Comparison of ENCODE assay signal across 17 cellular contexts in the genomic region with DNA sequence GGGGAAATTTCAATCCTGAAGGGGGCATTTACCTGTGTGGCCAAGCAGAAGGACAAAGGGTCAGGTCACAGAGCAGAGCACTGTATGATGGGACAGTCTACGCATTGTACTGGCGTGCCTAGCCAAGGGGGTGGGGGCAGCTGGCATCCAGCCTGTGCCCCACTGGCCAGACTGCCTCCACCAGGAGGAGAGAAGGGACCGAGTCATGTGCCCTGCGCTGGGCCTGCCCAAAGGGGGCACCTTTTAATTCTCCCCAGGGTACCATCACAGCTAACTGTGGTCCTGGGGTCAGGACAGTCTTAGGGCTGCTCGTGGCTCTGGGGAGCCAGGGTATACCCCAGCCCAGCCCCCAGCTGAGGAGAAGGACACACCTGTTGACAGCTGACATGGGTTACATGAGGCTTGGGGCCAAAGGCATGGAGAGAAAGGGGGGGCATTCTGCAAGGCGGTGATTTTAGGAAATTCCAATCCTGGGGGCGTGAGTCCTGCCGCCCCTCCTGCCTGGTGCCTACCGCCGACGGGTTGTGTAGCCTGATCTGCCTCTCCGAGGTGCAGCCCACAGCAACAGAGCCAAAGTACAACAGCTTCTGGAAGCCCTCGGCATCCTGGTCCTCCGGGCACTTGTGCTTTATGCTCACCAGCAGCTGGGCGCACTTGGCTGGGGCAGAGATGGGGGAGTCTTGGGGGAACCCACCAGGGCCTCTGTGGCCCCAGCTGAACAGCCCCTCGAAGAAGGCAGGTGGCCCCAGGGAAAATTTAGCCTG. TPM values are rescaled to one million over a fixed set of nuclear protein-coding genes. Genes with fewer than 3 reads are reported as not detected.
DNase-seq lines count a peak whose midpoint lies in the region; ATAC-seq and TF ChIP-seq lines count a peak whose summit lies in the region.
"Had no signal": no experiment of that assay in that cellular context is flagged by ENCODE, and none has a peak within 500 bp of the region (broad histone marks: within the 10 kb centered on the region; RNA-seq: fewer than 3 reads in every experiment).

No MANE protein-coding gene starts in this region.

- peak; percentile 7; the same call in 2 of the 3 replicates for ATAC-seq in GM23338
- ATAC-seq in WTC11 = no peak
- ATAC-seq in mucosa of descending colon = peak; percentile 5
- peak; percentile 23 for ATAC-seq in sciatic nerve
- ATAC-seq in HG03025 (IDR thresholded peaks at IDR 0.05; ENCODE audit: low FRiP score, unreplicated experiment) = no peak

- H3K27me3 Mint-ChIP-seq in GM23338 (ENCODE audit: insufficient read depth, low read depth, poor library complexity) (peaks cover 14% of the 10 kb centered on the region), WTC11 (ENCODE audit: low read depth) (peaks cover under 1% of the 10 kb centered on the region; the same call in 1 of the 2 replicates)

- no peaks in the 10 kb centered on the region for H3K36me3 ChIP-seq in GM23338 (ENCODE audit: insufficient read depth)
- H3K36me3 ChIP-seq in mucosa of descending colon (ENCODE audit: low read depth) = no peaks in the 10 kb centered on the region
- H3K36me3 ChIP-seq: BE2C had no signal

- H3K4me1 ChIP-seq in GM23338 (ENCODE audit: insufficient read depth) = no peaks in the 10 kb centered on the region
- no peaks in the 10 kb centered on the region for H3K4me1 ChIP-seq in mucosa of descending colon (ENCODE audit: low read depth)
- H3K4me1 ChIP-seq: BE2C had no signal

- no peaks in the 10 kb centered on the region for H3K79me2 ChIP-seq in GM23338 (replicated peaks; ENCODE audit: insufficient read depth)

- no peaks in the 10 kb centered on the region for H4K20me1 ChIP-seq in GM23338 (replicated peaks; ENCODE audit: insufficient read depth)

- H3K27me3 ChIP-seq in GM23338 (ENCODE audit: insufficient read depth) = no peaks in the 10 kb centered on the region
- H3K27me3 ChIP-seq: BE2C had no signal

- intact Hi-C loops in mucosa of descending colon (cut with DNase I, micrococcal nuclease) (loop anchor here in 1 of 2 donors (10.0 kb wide), 1 partner anchor 124 kb away; no protein-coding TSS in a partner anchor), sciatic nerve (cut with DNase I) (loop anchor here (10.0 kb wide), 1 partner anchor 114 kb away; no protein-coding TSS in a partner anchor)

- DNase-seq in GM23338 (ENCODE audit: low spot score) (no peak), WTC11 (ENCODE audit: low spot score) (no peak), mucosa of descending colon (no peak), sciatic nerve (ENCODE audit: low spot score) (no peak), NOMO-1 treated with DMSO at 0.1 percent for 48 hours (lab: John Stamatoyannopoulos, UW; ENCODE audit: unreplicated experiment) (no peak), 8988T (no peak)
- DNase-seq: SIG-M5 had no signal

- H3K27ac Mint-ChIP-seq in GM23338 (no peak overlapping the region), WTC11 (0 out of 2 replicates have a peak overlapping the region, but pooled peaks have one; percentile 26)
- H3K27ac Mint-ChIP-seq: HFFc6, IgD-negative memory B cell had no signal

- H3F3A ChIP-seq in GM23338 (replicated peaks; ENCODE audit: low read depth) = no peaks in the 10 kb centered on the region

- H3K4me1 Mint-ChIP-seq in GM23338 (peaks cover 3% of the 10 kb centered on the region; the same call in 2 of the 3 replicates), WTC11 (peaks cover 3% of the 10 kb centered on the region)
- H3K4me1 Mint-ChIP-seq: IgD-negative memory B cell had no signal

- H3K4me3 ChIP-seq in GM23338 = no peak overlapping the region
- no peak overlapping the region for H3K4me3 ChIP-seq in mucosa of descending colon
- H3K4me3 ChIP-seq: SK-N-MC had no signal

- no peak overlapping the region for H2AFZ ChIP-seq in GM23338

- H3K9me3 Mint-ChIP-seq in GM23338 = no peaks in the 10 kb centered on the region; the same call in 2 of the 3 replicates
- H3K9me3 Mint-ChIP-seq in WTC11 = no peaks in the 10 kb centered on the region
- H3K9me3 Mint-ChIP-seq: H9, HFFc6, IgD-negative memory B cell had no signal

- no peak for TF ChIP-seq CTCF in GM23338 (conservative IDR thresholded peaks at IDR 0.05; ENCODE audit: low read depth in 2 of 2)
- TF ChIP-seq CTCF in WTC11 (IDR thresholded peaks at IDR 0.05) = no peak
- no peak for TF ChIP-seq CTCF in mucosa of descending colon (IDR thresholded peaks at IDR 0.05)

- CTCF ChIA-PET in WTC11 (lab: Charles Lee) = interaction anchor here (0.5 to 8.4 kb wide), 107 partner anchors 10 to 530 kb away, joined by 3 to 91 read pairs (median 5); a partner anchor contains a TSS

- H3K9me3 ChIP-seq in mucosa of descending colon = no peaks in the 10 kb centered on the region
- H3K9me3 ChIP-seq: BE2C had no signal

- no peaks in the 10 kb centered on the region for H3K9me2 ChIP-seq in GM23338 (ENCODE audit: insufficient read depth)

- no peak overlapping the region for H3K4me2 ChIP-seq in GM23338
- H3K4me2 ChIP-seq: KMS-11 had no signal

- no peak overlapping the region for H3K4me3 Mint-ChIP-seq in GM23338
- H3K4me3 Mint-ChIP-seq in WTC11 = no peak overlapping the region
- H3K4me3 Mint-ChIP-seq: H9, HFFc6, IgD-negative memory B cell had no signal

- H3K36me3 Mint-ChIP-seq in GM23338 (ENCODE audit: low read depth) (no peaks in the 10 kb centered on the region), WTC11 (no peaks in the 10 kb centered on the region)
- H3K36me3 Mint-ChIP-seq: IgD-negative memory B cell had no signal

- POLR2A ChIA-PET in WTC11 (lab: Charles Lee) = no interaction called here

- H3K27ac ChIP-seq in GM23338 (ENCODE audit: low read depth) = no peak overlapping the region
- H3K27ac ChIP-seq: KMS-11, SK-N-MC had no signal

TF ChIP-seq in GM23338, 12 proteins besides CTCF, POLR2A, EP300 and RAD21 (continues in another document):
- TF ChIP-seq EZH2 (IDR thresholded peaks at IDR 0.05; ENCODE audit: low read depth, unreplicated experiment) = no peak
- TF ChIP-seq POLR2AphosphoS5 (IDR thresholded peaks at IDR 0.05; ENCODE audit: low read depth) = no peak
- TF ChIP-seq NANOG (IDR thresholded peaks at IDR 0.05; ENCODE audit: borderline replicate concordance) = no peak
- no peak for TF ChIP-seq ZNF331 (CRISPR knock-in tag; IDR thresholded peaks at IDR 0.05; ENCODE audit: low read depth)
- TF ChIP-seq JUNB (IDR thresholded peaks at IDR 0.05; ENCODE audit: unreplicated experiment) = no peak
- TF ChIP-seq EZH2phosphoT487 (IDR thresholded peaks at IDR 0.05; ENCODE audit: unreplicated experiment) = no peak
- no peak for TF ChIP-seq CREB1 (CRISPR knock-in tag; IDR thresholded peaks at IDR 0.05; ENCODE audit: low read depth)
- no peak for TF ChIP-seq ZNF114 (CRISPR knock-in tag; IDR thresholded peaks at IDR 0.05)

TF ChIP-seq in WTC11, 78 proteins besides CTCF, POLR2A, EP300 and RAD21 (continues in another document):
- no peak for TF ChIP-seq JAZF1 (CRISPR knock-in tag; IDR thresholded peaks at IDR 0.05)
- TF ChIP-seq, protein P1, sequence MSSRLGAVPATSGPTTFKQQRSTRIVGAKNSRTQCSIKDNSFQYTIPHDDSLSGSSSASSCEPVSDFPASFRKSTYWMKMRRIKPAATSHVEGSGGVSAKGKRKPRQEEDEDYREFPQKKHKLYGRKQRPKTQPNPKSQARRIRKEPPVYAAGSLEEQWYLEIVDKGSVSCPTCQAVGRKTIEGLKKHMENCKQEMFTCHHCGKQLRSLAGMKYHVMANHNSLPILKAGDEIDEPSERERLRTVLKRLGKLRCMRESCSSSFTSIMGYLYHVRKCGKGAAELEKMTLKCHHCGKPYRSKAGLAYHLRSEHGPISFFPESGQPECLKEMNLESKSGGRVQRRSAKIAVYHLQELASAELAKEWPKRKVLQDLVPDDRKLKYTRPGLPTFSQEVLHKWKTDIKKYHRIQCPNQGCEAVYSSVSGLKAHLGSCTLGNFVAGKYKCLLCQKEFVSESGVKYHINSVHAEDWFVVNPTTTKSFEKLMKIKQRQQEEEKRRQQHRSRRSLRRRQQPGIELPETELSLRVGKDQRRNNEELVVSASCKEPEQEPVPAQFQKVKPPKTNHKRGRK (CRISPR knock-in tag; IDR thresholded peaks at IDR 0.05; ENCODE audit: borderline replicate concordance) = no peak
- TF ChIP-seq, protein P2, sequence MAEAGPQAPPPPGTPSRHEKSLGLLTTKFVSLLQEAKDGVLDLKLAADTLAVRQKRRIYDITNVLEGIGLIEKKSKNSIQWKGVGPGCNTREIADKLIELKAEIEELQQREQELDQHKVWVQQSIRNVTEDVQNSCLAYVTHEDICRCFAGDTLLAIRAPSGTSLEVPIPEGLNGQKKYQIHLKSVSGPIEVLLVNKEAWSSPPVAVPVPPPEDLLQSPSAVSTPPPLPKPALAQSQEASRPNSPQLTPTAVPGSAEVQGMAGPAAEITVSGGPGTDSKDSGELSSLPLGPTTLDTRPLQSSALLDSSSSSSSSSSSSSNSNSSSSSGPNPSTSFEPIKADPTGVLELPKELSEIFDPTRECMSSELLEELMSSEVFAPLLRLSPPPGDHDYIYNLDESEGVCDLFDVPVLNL (CRISPR knock-in tag; IDR thresholded peaks at IDR 0.05; ENCODE audit: borderline replicate concordance, low read depth) = no peak

RNA-seq across cellular contexts. Expression of a gene that starts 11.0 kb away (rescaled TPM):
- 0.23 and 0.38 TPM in 2 replicates for total RNA-seq in GM23338 (2014; rRNA removed; shearing (Covaris generic))
- polyA plus RNA-seq in GM23338 (2016; fragmentation: Nextera tagmentation; extraction: Ambion mirVana) = 0.37 and 0.74 TPM in 2 replicates
- 0.44 to 1.0 TPM (median 0.48 TPM) in 3 replicates for total RNA-seq in WTC11 (2021)
- under 1 TPM; 0.09 to 0.46 (median 0.27) TPM for total RNA-seq in mucosa of descending colon
- 0.18 TPM for total RNA-seq in sciatic nerve
- total RNA-seq: HFFc6, NCI-H460, OCI-LY7 had no signal
- polyA plus RNA-seq: IgD-negative memory B cell had no signal

RNA-seq across cellular contexts. Expression of a gene that starts 30.4 kb away (rescaled TPM):
- total RNA-seq in GM23338 (2014; rRNA removed; shearing (Covaris generic)) = not detected in 2 replicates
- not detected in 2 replicates for polyA plus RNA-seq in GM23338 (2016; fragmentation: Nextera tagmentation; extraction: Ambion mirVana)
- total RNA-seq in WTC11 (2021) (0.11 TPM in 1 of 3 replicates, not detected in the others), mucosa of descending colon (10 to 100 TPM; 31.0 to 91.2 (median 57.6) TPM), sciatic nerve (0.22 TPM)
- total RNA-seq: H9, HFFc6, NCI-H460, OCI-LY7 had no signal
- polyA plus RNA-seq: IgD-negative memory B cell had no signal

RNA-seq across cellular contexts. Expression of a gene that starts 37.1 kb away (rescaled TPM):
- total RNA-seq in GM23338 (2014; rRNA removed; shearing (Covaris generic)) = not detected in 2 replicates
- polyA plus RNA-seq in GM23338 (2016; fragmentation: Nextera tagmentation; extraction: Ambion mirVana) = not detected in 2 replicates
- total RNA-seq in WTC11 (2021) = not detected in 3 replicates
- total RNA-seq in mucosa of descending colon = 1 to 10 TPM; 1.2 to 6.1 (median 5.0) TPM
- total RNA-seq in sciatic nerve = not detected
- total RNA-seq: Calu3, H9, HFFc6, NCI-H460, OCI-LY7 had no signal
- polyA plus RNA-seq: IgD-negative memory B cell had no signal

RNA-seq across cellular contexts. Expression of a gene that starts 45.4 kb away (rescaled TPM):
- total RNA-seq in GM23338 (2014; rRNA removed; shearing (Covaris generic)) = not detected in 2 replicates
- not detected in 2 replicates for polyA plus RNA-seq in GM23338 (2016; fragmentation: Nextera tagmentation; extraction: Ambion mirVana)
- total RNA-seq in WTC11 (2021) (not detected in 3 replicates), mucosa of descending colon (1 to 10 TPM in 2 of 3 donors, under 1 TPM in 1; 0.63 to 2.7 (median 1.8) TPM), sciatic nerve (not detected)
- total RNA-seq: Calu3, H9, HFFc6, NCI-H460, OCI-LY7 had no signal
- polyA plus RNA-seq: IgD-negative memory B cell had no signal

Comparison
In these comparisons a context has a peak if more than half of its experiments do, and no peak if none do; other contexts are left out.
1. ATAC-seq: peak in GM23338 (single experiment), mucosa of descending colon (single experiment) and sciatic nerve (single experiment); none in WTC11 (single experiment) and HG03025 (single experiment).
2. RNA of a gene that starts 30.4 kb away (total RNA-seq): 31.0 to 91.2 TPM in mucosa of descending colon; 0.22 TPM in sciatic nerve (single experiment), 0.11 TPM in WTC11 and not detected in GM23338; every median in the first group is over 10 times any median in the second.